Comparison of ENCODE assay signal across 8 cellular contexts in genomic region chr12:62604373-62604772, GRCh38.
DNase-seq lines count a peak whose midpoint lies in the region; ATAC-seq and TF ChIP-seq lines count a peak whose summit lies in the region.

No MANE protein-coding gene starts in this region.

- H3K9me3 ChIP-seq in SJSA1 (replicated peaks) (no peaks in the 10 kb centered on the region), sigmoid colon (no peaks in the 10 kb centered on the region)

- WGBS in sigmoid colon, 2 donors = 58 to 84% methylated on average over 1 of the region's 1 CpG

- intact Hi-C loops in sigmoid colon (cut with DNase I) = loop anchor here (5.0 kb wide), 2 partner anchors 118 to 342 kb away; partner anchors contain the start of gene USP15

- DNase-seq in SJSA1 (ENCODE audit: low read depth in 1 of 2, low spot score in 2 of 2) = no peak
- DNase-seq in fibroblast of mammary gland (ENCODE audit: low read depth) = no peak
- DNase-seq in sigmoid colon = no peak
- DNase-seq in SKM-1 (lab: John Stamatoyannopoulos, UW; ENCODE audit: unreplicated experiment) = no peak
- no peak for DNase-seq in NCI-H2081 treated with DMSO at 0.1 percent for 48 hours (lab: John Stamatoyannopoulos, UW)

- H3K27me3 ChIP-seq in SJSA1 (replicated peaks) = no peaks in the 10 kb centered on the region
- H3K27me3 ChIP-seq in sigmoid colon = no peaks in the 10 kb centered on the region

- H3K4me1 ChIP-seq in SJSA1 (replicated peaks) = peaks cover 26% of the 10 kb centered on the region
- peaks cover 0 to 29% (median 21%) of the 10 kb centered on the region in 4 donors for H3K4me1 ChIP-seq in sigmoid colon

- ATAC-seq in GM21723 (IDR thresholded peaks at IDR 0.05; ENCODE audit: unreplicated experiment) (no peak), GM21447 (IDR thresholded peaks at IDR 0.05; ENCODE audit: unreplicated experiment) (no peak)

- H3K36me3 ChIP-seq in SJSA1 (peaks cover 51% of the 10 kb centered on the region), sigmoid colon (no peaks in the 10 kb centered on the region)

- TF ChIP-seq EP300 in sigmoid colon (IDR thresholded peaks at IDR 0.05) = no peak

- H3K4me3 ChIP-seq in GM12875 (ENCODE audit: low read depth, low read length) = peak overlapping the region; percentile 85
- H3K4me3 ChIP-seq in SJSA1 = peak overlapping the region; percentile 85
- peak overlapping the region; percentile 76 for H3K4me3 ChIP-seq in fibroblast of mammary gland (ENCODE audit: control insufficient read depth, low read depth, low read length)
- peak overlapping the region; percentile 62 to 95 (median 86) for H3K4me3 ChIP-seq in sigmoid colon

- TF ChIP-seq CTCF in GM12875 (IDR thresholded peaks at IDR 0.05; ENCODE audit: borderline replicate concordance, insufficient read depth, low read depth, low read length) (no peak), fibroblast of mammary gland (conservative IDR thresholded peaks at IDR 0.05; ENCODE audit: control insufficient read depth, insufficient read depth, low read depth, low read length) (no peak), sigmoid colon (IDR thresholded peaks at IDR 0.05) (no peak)

- TF ChIP-seq POLR2A in sigmoid colon (IDR thresholded peaks at IDR 0.05) = no peak

- peak overlapping the region; percentile 100 for H3K27ac ChIP-seq in SJSA1
- H3K27ac ChIP-seq in sigmoid colon = peak overlapping the region; percentile 94 to 100 (median 100)
